In genomic region chr11:15969281-15969680, GRCh38 we compare ENCODE assay signal across 8 cellular contexts.
DNase-seq lines count a peak whose midpoint lies in the region; ATAC-seq and TF ChIP-seq lines count a peak whose summit lies in the region.

No MANE protein-coding gene starts in this region.

- H3K27me3 ChIP-seq in BLaER1 treated with 17β-estradiol and CSF1 and Interleukin-3, amounts not matched to agents 10 nM and 100 nM, result no peaks in the 10 kb centered on the region
- H3K27me3 ChIP-seq in adipocyte (replicated peaks; ENCODE audit: control insufficient read depth, insufficient read depth, low read length) (no peaks in the 10 kb centered on the region), hepatocyte (no peaks in the 10 kb centered on the region), stomach smooth muscle (ENCODE audit: control insufficient read depth in 1 of 2, insufficient read depth in 2 of 2, low read length in 2 of 2) (no peaks in the 10 kb centered on the region)

- no peaks in the 10 kb centered on the region for H3K36me3 ChIP-seq in BLaER1 treated with 17β-estradiol and CSF1 and Interleukin-3, amounts not matched to agents 10 nM and 100 nM
- H3K36me3 ChIP-seq in adipocyte (ENCODE audit: control insufficient read depth, insufficient read depth, low read length, severe bottlenecking) (no peaks in the 10 kb centered on the region), hepatocyte (replicated peaks; ENCODE audit: insufficient read depth, low read depth) (no peaks in the 10 kb centered on the region), stomach smooth muscle (ENCODE audit: control insufficient read depth in 2 of 2, insufficient read depth in 2 of 2, low read length in 2 of 2) (no peaks in the 10 kb centered on the region)

- H3K79me2 ChIP-seq in hepatocyte, result no peaks in the 10 kb centered on the region

- H3K27ac ChIP-seq in BLaER1 treated with 17β-estradiol and CSF1 and Interleukin-3, amounts not matched to agents 10 nM and 100 nM, result peak overlapping the region in 9 of 11 experiments; percentile 0 to 59 (median 33); a peak in 12 of 22 replicates
- H3K27ac ChIP-seq in hepatocyte (peak overlapping the region; percentile 76), stomach smooth muscle (ENCODE audit: low read length) (peak overlapping the region; percentile 18)

- H2AFZ ChIP-seq in hepatocyte, result no peak overlapping the region

- H4K20me1 ChIP-seq in BLaER1 treated with 17β-estradiol and CSF1 and Interleukin-3, amounts not matched to agents 10 nM and 100 nM, result no peaks in the 10 kb centered on the region
- no peaks in the 10 kb centered on the region for H4K20me1 ChIP-seq in hepatocyte (ENCODE audit: insufficient read depth, poor library complexity, severe bottlenecking)

- peak; percentile 88 for DNase-seq in adipocyte (ENCODE audit: low read depth)
- peak; percentile 68 for DNase-seq in hepatocyte (ENCODE audit: low spot score)
- DNase-seq in stimulated activated CD4-positive, alpha-beta T cell treated with anti-CD3 and anti-CD28 coated beads, Interleukin-2, amount 100 ng/mL, for 24 hours, result no peak
- DNase-seq in NCI-H2029 treated with DMSO at 0.1 percent for 48 hours (lab: John Stamatoyannopoulos, UW), result no peak

- WGBS in hepatocyte (ENCODE audit: low lambda C conversion rate, missing lambda C conversion rate), result 33% methylated on average over 4 of the region's 4 CpGs

- no peak for TF ChIP-seq CTCF in hepatocyte (IDR thresholded peaks at IDR 0.05; ENCODE audit: poor library complexity)

- ATAC-seq in GM19438 (IDR thresholded peaks at IDR 0.05; ENCODE audit: low read depth, unreplicated experiment) (peak; percentile 64), HG03565 (IDR thresholded peaks at IDR 0.05; ENCODE audit: unreplicated experiment) (peak; percentile 67)

- no peaks in the 10 kb centered on the region for H3K9me3 ChIP-seq in BLaER1 treated with 17β-estradiol and CSF1 and Interleukin-3, amounts not matched to agents 10 nM and 100 nM (replicated peaks in 1 of 11)
- H3K9me3 ChIP-seq in adipocyte (ENCODE audit: control insufficient read depth, low read length) (no peaks in the 10 kb centered on the region), hepatocyte (ENCODE audit: low read depth) (no peaks in the 10 kb centered on the region), stomach smooth muscle (ENCODE audit: control insufficient read depth in 2 of 2, low read length in 2 of 2) (no peaks in the 10 kb centered on the region)

- H3K4me1 ChIP-seq in BLaER1 treated with 17β-estradiol and CSF1 and Interleukin-3, amounts not matched to agents 10 nM and 100 nM, result peaks cover 0 to 22% (median 9%) of the 10 kb centered on the region in 10 experiments; a peak in 10 of 20 replicates
- H3K4me1 ChIP-seq in adipocyte (ENCODE audit: control insufficient read depth, insufficient read depth, low read length) (peaks cover 46% of the 10 kb centered on the region), hepatocyte (ENCODE audit: insufficient read depth) (peaks cover 23% of the 10 kb centered on the region), stomach smooth muscle (ENCODE audit: control insufficient read depth, insufficient read depth, low read length) (peaks cover 9% of the 10 kb centered on the region)

- H3K4me2 ChIP-seq in BLaER1 treated with 17β-estradiol and CSF1 and Interleukin-3, amounts not matched to agents 10 nM and 100 nM, result peak overlapping the region in 6 of 11 experiments; percentile 25 to 41 (median 38); a peak in 10 of 22 replicates
- H3K4me2 ChIP-seq in hepatocyte, result peak overlapping the region; percentile 59

- H3K9ac ChIP-seq in BLaER1 treated with 17β-estradiol and CSF1 and Interleukin-3, amounts not matched to agents 10 nM and 100 nM, result 0 out of 22 replicates have a peak overlapping the region, but pooled peaks of 1 of the 11 experiments have one; percentile 20
- H3K9ac ChIP-seq in adipocyte (ENCODE audit: low read length) (peak overlapping the region; percentile 82), stomach smooth muscle (ENCODE audit: low read length in 2 of 2) (peak overlapping the region in 1 of 2 donors; percentile 8)

- no peaks in the 10 kb centered on the region for H3K9me2 ChIP-seq in hepatocyte (replicated peaks; ENCODE audit: insufficient read depth)

- no peak overlapping the region for H3K4me3 ChIP-seq in BLaER1 treated with 17β-estradiol and CSF1 and Interleukin-3, amounts not matched to agents 10 nM and 100 nM
- H3K4me3 ChIP-seq in adipocyte (ENCODE audit: low read length) (peak overlapping the region; percentile 76), hepatocyte (no peak overlapping the region), stomach smooth muscle (ENCODE audit: low read length in 2 of 2) (peak overlapping the region in 1 of 2 donors; percentile 1)

Comparison
In these comparisons a context has a peak if more than half of its experiments do, and no peak if none do; other contexts are left out.
1. H3K27ac ChIP-seq: peak in every context shown above with its lines; median percentile 76 in hepatocyte; 33 in BLaER1 treated with 17β-estradiol and CSF1 and Interleukin-3, amounts not matched to agents 10 nM and 100 nM; 18 in stomach smooth muscle.
2. DNase-seq: peak in adipocyte (single experiment) and hepatocyte (single experiment); none in stimulated activated CD4-positive, alpha-beta T cell treated with anti-CD3 and anti-CD28 coated beads, Interleukin-2, amount 100 ng/mL, for 24 hours (0 of 2) and NCI-H2029 treated with DMSO at 0.1 percent for 48 hours (single experiment).